ENCODE assay signal across 16 cellular contexts in the genomic region with DNA sequence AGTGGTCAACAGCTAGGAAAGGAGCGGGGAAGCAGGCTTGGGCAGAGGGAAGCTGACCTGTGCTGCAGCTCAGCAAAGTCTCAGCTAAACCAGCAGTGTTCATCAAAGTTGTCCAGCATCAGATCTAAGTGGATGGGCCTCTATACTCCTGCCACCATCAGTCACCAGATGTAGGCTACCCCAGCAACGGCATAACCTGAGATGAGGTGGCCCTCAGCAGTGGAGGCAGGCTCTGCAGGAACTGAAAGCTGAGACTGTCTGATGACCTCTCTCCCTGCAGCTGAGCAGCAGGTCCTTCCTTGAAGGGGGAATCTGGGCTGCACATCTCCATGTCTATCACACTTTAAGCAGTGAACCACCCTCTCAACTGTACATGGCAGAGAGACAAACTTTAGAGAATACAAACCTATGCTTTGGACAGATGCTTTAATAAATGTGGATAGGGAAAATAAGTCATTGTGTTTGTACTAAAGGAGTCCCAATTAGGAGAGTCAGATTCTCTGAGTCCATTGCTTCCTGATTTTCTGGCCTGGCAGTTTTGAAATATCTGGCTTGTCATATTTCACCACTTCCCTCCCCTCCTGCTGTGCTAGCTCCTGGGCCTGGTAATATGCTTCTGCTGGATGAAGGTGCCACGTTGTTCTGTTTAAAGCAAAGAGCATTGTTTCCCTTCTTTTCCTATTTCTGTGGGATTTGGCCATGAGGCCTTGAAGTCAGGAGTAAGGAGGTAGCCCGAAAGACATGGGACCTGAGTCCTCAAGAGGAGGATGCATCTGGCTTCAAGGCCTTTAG. TPM values are rescaled to one million over a fixed set of nuclear protein-coding genes. Genes with fewer than 3 reads are reported as not detected.
DNase-seq lines count a peak whose midpoint lies in the region; ATAC-seq and TF ChIP-seq lines count a peak whose summit lies in the region.
"Had no signal": no experiment of that assay in that cellular context is flagged by ENCODE, and none has a peak within 500 bp of the region (broad histone marks: within the 10 kb centered on the region; RNA-seq: fewer than 3 reads in every experiment).

No MANE protein-coding gene starts in this region.

- CTCF ChIA-PET in PC-9 (lab: Charles Lee): no interaction called here

- POLR2A ChIA-PET in PC-9 (lab: Charles Lee; ENCODE audit: unreplicated experiment): interaction anchor here (0.6 kb wide), 2 partner anchors 11 to 12 kb away, joined by 4 to 6 read pairs; no protein-coding TSS in a partner anchor

- H3K9me3 ChIP-seq in PC-9 (ENCODE audit: insufficient read depth, low read depth) (no peaks in the 10 kb centered on the region), upper lobe of right lung (no peaks in the 10 kb centered on the region)
- H3K9me3 ChIP-seq: colonic mucosa, esophagus squamous epithelium had no signal

- no peak overlapping the region for H3K27ac ChIP-seq in PC-9
- no peak overlapping the region for H3K27ac ChIP-seq in upper lobe of right lung
- H3K27ac ChIP-seq: colonic mucosa had no signal

- H3K4me3 Mint-ChIP-seq in activated naive CD8-positive, alpha-beta T cell treated with anti-CD3 and anti-CD28 coated beads, Interleukin-2, amount 50 U/mL, for 24 hours: no peak overlapping the region
- H3K4me3 Mint-ChIP-seq in activated naive CD8-positive, alpha-beta T cell treated with anti-CD3 and anti-CD28 coated beads for 36 hours: no peak overlapping the region
- H3K4me3 Mint-ChIP-seq: activated T-cell treated with anti-CD3 and anti-CD28 coated beads, Interleukin-2, amount 50 U/mL, for 24 hours had no signal

- H3K27me3 ChIP-seq in PC-9 (ENCODE audit: insufficient read depth, low read depth) (no peaks in the 10 kb centered on the region), upper lobe of right lung (no peaks in the 10 kb centered on the region)
- H3K27me3 ChIP-seq: colonic mucosa had no signal

- H3K4me1 Mint-ChIP-seq in activated naive CD8-positive, alpha-beta T cell treated with anti-CD3 and anti-CD28 coated beads, Interleukin-2, amount 50 U/mL, for 24 hours: peaks cover 31% of the 10 kb centered on the region
- H3K4me1 Mint-ChIP-seq in activated naive CD8-positive, alpha-beta T cell treated with anti-CD3 and anti-CD28 coated beads for 36 hours: peaks cover 27% of the 10 kb centered on the region

- intact Hi-C loops in PC-9 (cut with micrococcal nuclease; ENCODE audit: unreplicated experiment): no loop called here
- intact Hi-C loops in left ventricle myocardium superior (cut with micrococcal nuclease): no loop called here
- intact Hi-C loops in upper lobe of right lung (cut with DNase I): no loop called here

- DNase-seq in activated naive CD8-positive, alpha-beta T cell treated with anti-CD3 and anti-CD28 coated beads, Interleukin-2, amount 50 U/mL, for 24 hours: no peak
- DNase-seq in activated naive CD8-positive, alpha-beta T cell treated with anti-CD3 and anti-CD28 coated beads for 36 hours: no peak
- DNase-seq in PC-9 (peak in 1 of 2 experiments; percentile 62), left ventricle myocardium superior (no peak), upper lobe of right lung (no peak), middle frontal gyrus (ENCODE audit: extremely low spot score, low spot score) (no peak), NCI-H524 (lab: John Stamatoyannopoulos, UW) (no peak), mucosa of gallbladder (ENCODE audit: low spot score) (no peak)
- DNase-seq: activated T-cell treated with anti-CD3 and anti-CD28 coated beads, Interleukin-2, amount 50 U/mL, for 24 hours; colonic mucosa; esophagus squamous epithelium; hippocampal formation; KG1; NCI-H1930 had no signal

- H3K36me3 ChIP-seq in PC-9 (ENCODE audit: low read depth) (no peaks in the 10 kb centered on the region), upper lobe of right lung (no peaks in the 10 kb centered on the region)
- H3K36me3 ChIP-seq: colonic mucosa, esophagus squamous epithelium had no signal

- H4K20me1 ChIP-seq in PC-9 (ENCODE audit: insufficient read depth): no peaks in the 10 kb centered on the region

- H3K27me3 Mint-ChIP-seq in activated naive CD8-positive, alpha-beta T cell treated with anti-CD3 and anti-CD28 coated beads, Interleukin-2, amount 50 U/mL, for 24 hours: peaks cover 1% of the 10 kb centered on the region
- H3K27me3 Mint-ChIP-seq in activated naive CD8-positive, alpha-beta T cell treated with anti-CD3 and anti-CD28 coated beads for 36 hours: no peaks in the 10 kb centered on the region
- H3K27me3 Mint-ChIP-seq: activated T-cell treated with anti-CD3 and anti-CD28 coated beads, Interleukin-2, amount 50 U/mL, for 24 hours had no signal

- H3K27ac Mint-ChIP-seq in activated naive CD8-positive, alpha-beta T cell treated with anti-CD3 and anti-CD28 coated beads, Interleukin-2, amount 50 U/mL, for 24 hours: peak overlapping the region; percentile 49
- H3K27ac Mint-ChIP-seq in activated naive CD8-positive, alpha-beta T cell treated with anti-CD3 and anti-CD28 coated beads for 36 hours: no peak overlapping the region
- H3K27ac Mint-ChIP-seq: activated T-cell treated with anti-CD3 and anti-CD28 coated beads, Interleukin-2, amount 50 U/mL, for 24 hours had no signal

- peak overlapping the region; percentile 58; the same call in 1 of the 2 replicates for H2AFZ ChIP-seq in PC-9

- ATAC-seq in activated naive CD8-positive, alpha-beta T cell treated with anti-CD3 and anti-CD28 coated beads, Interleukin-2, amount 50 U/mL, for 24 hours: no peak
- ATAC-seq in left ventricle myocardium superior (peak; percentile 50), upper lobe of right lung (peak; percentile 68)
- ATAC-seq: SK-N-SH treated with all-trans-retinoic acid at 6 μM for 48 hours had no signal

- H3K4me2 ChIP-seq in PC-9: peak overlapping the region; percentile 16; the same call in 1 of the 2 replicates
- H3K4me2 ChIP-seq: smooth muscle cell had no signal

- BruUV-seq in PC-9 (replicated peaks; lab: Mats Ljungman, UMichigan): no TSS peak

- H3K4me3 ChIP-seq in PC-9: no peak overlapping the region
- no peak overlapping the region for H3K4me3 ChIP-seq in upper lobe of right lung
- H3K4me3 ChIP-seq: colonic mucosa, esophagus squamous epithelium, smooth muscle cell had no signal

- H3K79me2 ChIP-seq in PC-9 (ENCODE audit: low read depth): no peaks in the 10 kb centered on the region

- TF ChIP-seq CTCF in PC-9 (conservative IDR thresholded peaks at IDR 0.05) (no peak), upper lobe of right lung (IDR thresholded peaks at IDR 0.05) (no peak)

- H3K4me1 ChIP-seq in PC-9 (replicated peaks; ENCODE audit: insufficient read depth) (peaks cover 12% of the 10 kb centered on the region), upper lobe of right lung (peaks cover 7% of the 10 kb centered on the region)
- H3K4me1 ChIP-seq: colonic mucosa had no signal

- H3F3A ChIP-seq in PC-9 (ENCODE audit: insufficient read depth, low read depth): peaks cover 9% of the 10 kb centered on the region; the same call in 1 of the 2 replicates

- peaks cover 2% of the 10 kb centered on the region for H3K36me3 Mint-ChIP-seq in activated naive CD8-positive, alpha-beta T cell treated with anti-CD3 and anti-CD28 coated beads, Interleukin-2, amount 50 U/mL, for 24 hours (ENCODE audit: low read depth)
- no peaks in the 10 kb centered on the region for H3K36me3 Mint-ChIP-seq in activated naive CD8-positive, alpha-beta T cell treated with anti-CD3 and anti-CD28 coated beads for 36 hours

- no peaks in the 10 kb centered on the region for H3K9me2 ChIP-seq in PC-9 (ENCODE audit: insufficient read depth)

- H3K9me3 Mint-ChIP-seq in activated naive CD8-positive, alpha-beta T cell treated with anti-CD3 and anti-CD28 coated beads, Interleukin-2, amount 50 U/mL, for 24 hours: no peaks in the 10 kb centered on the region
- H3K9me3 Mint-ChIP-seq in activated naive CD8-positive, alpha-beta T cell treated with anti-CD3 and anti-CD28 coated beads for 36 hours: no peaks in the 10 kb centered on the region
- H3K9me3 Mint-ChIP-seq: activated T-cell treated with anti-CD3 and anti-CD28 coated beads, Interleukin-2, amount 50 U/mL, for 24 hours had no signal

RNA-seq across cellular contexts. Expression of gene PSTPIP1, which starts 11.1 kb away (rescaled TPM):
- 10 to 100 TPM; 93.4 to 94.5 TPM for total RNA-seq in activated naive CD8-positive, alpha-beta T cell treated with anti-CD3 and anti-CD28 coated beads for 36 hours
- total RNA-seq in PC-9 (2021) (not detected in 2 replicates), left ventricle myocardium superior (2.4 TPM), upper lobe of right lung (16.0 TPM), mucosa of gallbladder (16.3 TPM)
- total RNA-seq: smooth muscle cell had no signal

RNA-seq across cellular contexts. Expression of gene RCN2, which starts 52.2 kb away (rescaled TPM):
- total RNA-seq in activated naive CD8-positive, alpha-beta T cell treated with anti-CD3 and anti-CD28 coated beads for 36 hours: 10 to 100 TPM; 27.9 to 30.3 TPM
- total RNA-seq in PC-9 (2021) (45.3 and 46.1 TPM in 2 replicates), left ventricle myocardium superior (24.0 TPM), upper lobe of right lung (39.4 TPM), mucosa of gallbladder (34.3 TPM)
